Comparison of ENCODE assay signal across 1 cellular context in genomic region chr7:116953727-116954442, GRCh38.
TF ChIP-seq lines count a peak whose summit lies in the region.

No MANE protein-coding gene starts in this region.

TF ChIP-seq in HepG2, 621 proteins besides CTCF, POLR2A, EP300 and RAD21 (continued from another document and continues in another):
- TF ChIP-seq ZNF142 (CRISPR knock-in tag; IDR thresholded peaks at IDR 0.05) (peak; percentile 71; the same call in 1 of the 2 replicates), IRF2 (CRISPR knock-in tag; IDR thresholded peaks at IDR 0.05) (0 out of 2 replicates have a peak, but pooled peaks have one; percentile 17), SP4 (CRISPR knock-in tag; IDR thresholded peaks at IDR 0.05) (0 out of 2 replicates have a peak, but pooled peaks have one; percentile 18), ZNF777 (CRISPR knock-in tag; IDR thresholded peaks at IDR 0.05) (0 out of 2 replicates have a peak, but pooled peaks have one; percentile 43), POLR2G (IDR thresholded peaks at IDR 0.05; ENCODE audit: low read depth, low read length) (peak; percentile 49; the same call in 1 of the 2 replicates), FOSL2 (CRISPR knock-in tag; IDR thresholded peaks at IDR 0.05) (peak; percentile 80), KDM2A (CRISPR knock-in tag; IDR thresholded peaks at IDR 0.05; ENCODE audit: borderline replicate concordance, low read depth) (peak; percentile 45; the same call in 1 of the 2 replicates), TEAD3 (CRISPR knock-in tag; optimal IDR thresholded peaks at IDR 0.05; ENCODE audit: borderline replicate concordance) (peak; percentile 71), RFXANK (CRISPR knock-in tag; IDR thresholded peaks at IDR 0.05) (no peak), ZNF503 (CRISPR knock-in tag; IDR thresholded peaks at IDR 0.05) (0 out of 2 replicates have a peak, but pooled peaks have one; percentile 5), ZNF446 (CRISPR knock-in tag; IDR thresholded peaks at IDR 0.05) (peak; percentile 66; the same call in 1 of the 2 replicates), ZNF280B (CRISPR knock-in tag; IDR thresholded peaks at IDR 0.05; ENCODE audit: borderline replicate concordance) (no peak), ZBTB25 (CRISPR knock-in tag; IDR thresholded peaks at IDR 0.05) (peak; percentile 62; the same call in 1 of the 2 replicates), ZMYM4 (CRISPR knock-in tag; IDR thresholded peaks at IDR 0.05) (peak; percentile 38; the same call in 1 of the 2 replicates), MEIS2 (CRISPR knock-in tag; IDR thresholded peaks at IDR 0.05) (peak; percentile 5), THAP11 (CRISPR knock-in tag; IDR thresholded peaks at IDR 0.05) (peak; percentile 66; the same call in 1 of the 2 replicates), ZNF124 (CRISPR knock-in tag; IDR thresholded peaks at IDR 0.05) (0 out of 2 replicates have a peak, but pooled peaks have one; percentile 36), SCMH1 (CRISPR knock-in tag; IDR thresholded peaks at IDR 0.05; ENCODE audit: borderline replicate concordance) (no peak), ZFP90 (CRISPR knock-in tag; IDR thresholded peaks at IDR 0.05; ENCODE audit: borderline replicate concordance) (no peak), ERF (CRISPR knock-in tag; IDR thresholded peaks at IDR 0.05) (peak; percentile 31; the same call in 1 of the 2 replicates), POLR2AphosphoS5 (IDR thresholded peaks at IDR 0.05; ENCODE audit: low read depth, low read length) (peak; percentile 63), RXRA (CRISPR knock-in tag; IDR thresholded peaks at IDR 0.05) (no peak), RBFOX2 (IDR thresholded peaks at IDR 0.05; ENCODE audit: low read depth, low read length) (peak; percentile 88), ZHX1 (CRISPR knock-in tag; IDR thresholded peaks at IDR 0.05; ENCODE audit: low read depth) (0 out of 2 replicates have a peak, but pooled peaks have one; percentile 29), ZBTB7A (CRISPR knock-in tag; IDR thresholded peaks at IDR 0.05) (0 out of 2 replicates have a peak, but pooled peaks have one; percentile 16), ZNF451 (CRISPR knock-in tag; IDR thresholded peaks at IDR 0.05) (peak; percentile 32; the same call in 1 of the 2 replicates), GTF3A (CRISPR knock-in tag; conservative IDR thresholded peaks at IDR 0.05) (no peak), SRF (IDR thresholded peaks at IDR 0.05; ENCODE audit: low read depth, low read length) (peak; percentile 87), ASH2L (IDR thresholded peaks at IDR 0.05; ENCODE audit: insufficient read length, low read depth, low read length) (peak; percentile 58), ZNF414 (CRISPR knock-in tag; IDR thresholded peaks at IDR 0.05) (no peak), UBTF (CRISPR knock-in tag; IDR thresholded peaks at IDR 0.05) (peak; percentile 89), EHMT2 (IDR thresholded peaks at IDR 0.05; ENCODE audit: borderline replicate concordance, low read depth, low read length) (no peak), CCDC6 (CRISPR knock-in tag; IDR thresholded peaks at IDR 0.05) (peak; percentile 43; the same call in 1 of the 2 replicates), KMT2A (CRISPR knock-in tag; IDR thresholded peaks at IDR 0.05) (peak; percentile 93), MAFF (IDR thresholded peaks at IDR 0.05; ENCODE audit: low read depth, low read length) (peak; percentile 7; the same call in 1 of the 2 replicates), ARNTL (CRISPR knock-in tag; IDR thresholded peaks at IDR 0.05) (no peak), ZKSCAN8 (CRISPR knock-in tag; IDR thresholded peaks at IDR 0.05; ENCODE audit: borderline replicate concordance) (0 out of 2 replicates have a peak, but pooled peaks have one; percentile 36), PRDM15 (CRISPR knock-in tag; IDR thresholded peaks at IDR 0.05) (no peak), FOXA1 (IDR thresholded peaks at IDR 0.05) (no peak), FOXA1 (CRISPR knock-in tag; IDR thresholded peaks at IDR 0.05) (no peak), MXI1 (IDR thresholded peaks at IDR 0.05; ENCODE audit: borderline replicate concordance, low read depth, low read length) (peak; percentile 10; the same call in 1 of the 3 replicates), REPIN1 (CRISPR knock-in tag; IDR thresholded peaks at IDR 0.05; ENCODE audit: borderline replicate concordance, low read depth) (0 out of 2 replicates have a peak, but pooled peaks have one; percentile 7)
